ENCODE assay signal across 8 cellular contexts in the genomic region with DNA sequence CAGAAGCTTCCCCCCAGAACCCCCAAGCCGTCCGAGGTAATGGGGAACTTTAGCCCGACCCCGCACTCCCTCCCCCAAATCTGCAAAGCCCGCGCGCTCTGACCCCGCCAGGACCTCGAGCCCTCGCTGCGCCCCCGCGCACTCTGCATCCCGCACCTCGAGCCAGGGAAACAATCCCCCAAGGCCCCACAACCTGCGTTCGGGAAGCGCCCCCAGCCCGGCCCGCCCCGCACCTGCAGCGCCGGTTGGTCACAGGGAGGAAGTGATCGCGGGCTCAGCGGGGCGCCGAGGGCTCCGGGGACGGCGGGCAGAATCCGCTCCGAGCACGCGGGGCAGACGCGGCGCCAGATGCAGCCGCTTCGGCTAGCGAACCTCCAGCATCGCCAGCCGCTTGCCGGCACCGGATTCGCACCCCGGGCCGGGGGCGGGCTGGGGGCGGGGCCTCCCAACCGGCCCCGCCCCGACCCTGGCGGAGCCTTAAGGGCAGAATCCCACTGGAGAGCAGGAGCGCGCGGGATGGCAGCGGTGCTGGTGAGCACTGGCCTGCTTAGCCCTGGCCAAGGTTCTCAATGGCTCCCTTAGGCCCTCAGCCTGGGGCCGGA. TPM values are rescaled to one million over a fixed set of nuclear protein-coding genes. Genes with fewer than 3 reads are reported as not detected.
DNase-seq lines count a peak whose midpoint lies in the region; ATAC-seq, FAIRE-seq and TF ChIP-seq lines count a peak whose summit lies in the region.

A gene with protein sequence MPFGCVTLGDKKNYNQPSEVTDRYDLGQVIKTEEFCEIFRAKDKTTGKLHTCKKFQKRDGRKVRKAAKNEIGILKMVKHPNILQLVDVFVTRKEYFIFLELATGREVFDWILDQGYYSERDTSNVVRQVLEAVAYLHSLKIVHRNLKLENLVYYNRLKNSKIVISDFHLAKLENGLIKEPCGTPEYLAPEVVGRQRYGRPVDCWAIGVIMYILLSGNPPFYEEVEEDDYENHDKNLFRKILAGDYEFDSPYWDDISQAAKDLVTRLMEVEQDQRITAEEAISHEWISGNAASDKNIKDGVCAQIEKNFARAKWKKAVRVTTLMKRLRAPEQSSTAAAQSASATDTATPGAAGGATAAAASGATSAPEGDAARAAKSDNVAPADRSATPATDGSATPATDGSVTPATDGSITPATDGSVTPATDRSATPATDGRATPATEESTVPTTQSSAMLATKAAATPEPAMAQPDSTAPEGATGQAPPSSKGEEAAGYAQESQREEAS (minus strand): TSS at position 382 of the 602 bp plus-strand sequence. CDS start 7,518 bp downstream, outside the sequence.

- WGBS in small intestine, 3 donors, result 1 to 3% (median 1%) methylated on average over 48 to 59 of the region's 59 CpGs

- no peaks in the 10 kb centered on the region for H3K36me3 Mint-ChIP-seq in brain
- no peaks in the 10 kb centered on the region for H3K36me3 Mint-ChIP-seq in naive B cell

- H3K4me1 ChIP-seq in small intestine (ENCODE audit: control insufficient read depth in 2 of 2, insufficient read depth in 1 of 2, low read depth in 1 of 2, low read length in 1 of 2), result peaks cover 9 to 12% of the 10 kb centered on the region in 2 donors

- peak; percentile 74 to 78 for ATAC-seq in naive B cell (ENCODE audit: low read depth in 2 of 2)

- H3K27me3 Mint-ChIP-seq in brain (peaks cover 8% of the 10 kb centered on the region), naive B cell (peaks cover 23 to 68% (median 53%) of the 10 kb centered on the region in 3 donors)

- FAIRE-seq in small intestine (lab: Jason Lieb, UNC), result no peak

- H3K4me3 Mint-ChIP-seq in brain, result peak within 1 kb of the TSS; percentile 69 to 91 (median 80)
- H3K4me3 Mint-ChIP-seq in naive B cell, result peak within 1 kb of the TSS in 7 of 8 donors; percentile 52 to 82 (median 66)

- H3K9me3 Mint-ChIP-seq in brain (peaks cover 0 to 11% (median 0%) of the 10 kb centered on the region in 5 experiments), naive B cell (peaks cover 0 to 1% (median 0%) of the 10 kb centered on the region in 7 donors)

- H3K27me3 ChIP-seq in small intestine (ENCODE audit: control insufficient read depth in 2 of 2, insufficient read depth in 2 of 2, low read length in 2 of 2), result peaks cover 0 to 18% of the 10 kb centered on the region in 2 donors

- peak; percentile 32 for DNase-seq in NCI-H2196 (lab: John Stamatoyannopoulos, UW; ENCODE audit: unreplicated experiment)
- DNase-seq in NCI-H2196 treated with DMSO at 0.1 percent for 48 hours (lab: John Stamatoyannopoulos, UW; ENCODE audit: unreplicated experiment), result no peak
- DNase-seq in NOMO-1 treated with DMSO at 0.1 percent for 48 hours (lab: John Stamatoyannopoulos, UW; ENCODE audit: unreplicated experiment), result peak; percentile 37
- DNase-seq in naive B cell, result peak; percentile 37
- DNase-seq in kidney tubule cell (ENCODE audit: low spot score), result no peak
- no peak for DNase-seq in small intestine
- DNase-seq in activated gamma-delta T cell (lab: John Stamatoyannopoulos, UW), result no peak

- H3K27ac ChIP-seq in small intestine (ENCODE audit: low read depth in 1 of 2, low read length in 1 of 2), result no peak within 1 kb of the TSS

- H3K27ac Mint-ChIP-seq in brain (peak within 1 kb of the TSS in 4 of 5 experiments; percentile 70 to 98 (median 90)), naive B cell (no peak within 1 kb of the TSS)

- no peak for TF ChIP-seq CTCF in brain (conservative IDR thresholded peaks at IDR 0.05)

- H3K36me3 ChIP-seq in small intestine (ENCODE audit: control insufficient read depth in 2 of 2, insufficient read depth in 2 of 2, low read length in 2 of 2), result no peaks in the 10 kb centered on the region

- H3K4me3 ChIP-seq in small intestine (ENCODE audit: low read depth in 1 of 2, low read length in 2 of 2), result peak within 1 kb of the TSS in 1 of 2 donors; percentile 22

- H3K9me3 ChIP-seq in small intestine (ENCODE audit: control insufficient read depth, low read depth), result no peaks in the 10 kb centered on the region

- H3K4me1 Mint-ChIP-seq in brain (peaks cover 68% of the 10 kb centered on the region), naive B cell (peaks cover 0 to 7% (median 0%) of the 10 kb centered on the region in 3 donors)

RNA-seq across cellular contexts. Expression of the gene that starts here (rescaled TPM):
- polyA plus RNA-seq in brain (ENCODE audit: insufficient read depth, low read depth, low replicate concordance) (28.5 TPM), naive B cell (ENCODE audit: low read depth in 6 of 6) (not detected), small intestine (under 1 TPM in 2 of 3 donors, not detected in 1; 0.15 to 0.81 TPM)

Comparison
In these comparisons a context has a peak if more than half of its experiments do, and no peak if none do; other contexts are left out.
1. RNA of the gene that starts here (polyA plus RNA-seq): 28.5 TPM in brain (single experiment); 0.15 to 0.81 TPM in small intestine and not detected in naive B cell; every median in the first group is over 10 times any median in the second.
2. DNase-seq: peak in NCI-H2196 (single experiment) and NOMO-1 treated with DMSO at 0.1 percent for 48 hours (single experiment); none in NCI-H2196 treated with DMSO at 0.1 percent for 48 hours (single experiment), kidney tubule cell (single experiment), small intestine (single experiment) and activated gamma-delta T cell (single experiment).
3. Peak in DNase-seq and ATAC-seq in naive B cell; RNA of the gene not detected or under 1 TPM.
4. H3K27ac Mint-ChIP-seq: peak in brain (4 of 5); none in naive B cell (0 of 6).